Comparison of ENCODE assay signal across 1 cellular context in the genomic region with DNA sequence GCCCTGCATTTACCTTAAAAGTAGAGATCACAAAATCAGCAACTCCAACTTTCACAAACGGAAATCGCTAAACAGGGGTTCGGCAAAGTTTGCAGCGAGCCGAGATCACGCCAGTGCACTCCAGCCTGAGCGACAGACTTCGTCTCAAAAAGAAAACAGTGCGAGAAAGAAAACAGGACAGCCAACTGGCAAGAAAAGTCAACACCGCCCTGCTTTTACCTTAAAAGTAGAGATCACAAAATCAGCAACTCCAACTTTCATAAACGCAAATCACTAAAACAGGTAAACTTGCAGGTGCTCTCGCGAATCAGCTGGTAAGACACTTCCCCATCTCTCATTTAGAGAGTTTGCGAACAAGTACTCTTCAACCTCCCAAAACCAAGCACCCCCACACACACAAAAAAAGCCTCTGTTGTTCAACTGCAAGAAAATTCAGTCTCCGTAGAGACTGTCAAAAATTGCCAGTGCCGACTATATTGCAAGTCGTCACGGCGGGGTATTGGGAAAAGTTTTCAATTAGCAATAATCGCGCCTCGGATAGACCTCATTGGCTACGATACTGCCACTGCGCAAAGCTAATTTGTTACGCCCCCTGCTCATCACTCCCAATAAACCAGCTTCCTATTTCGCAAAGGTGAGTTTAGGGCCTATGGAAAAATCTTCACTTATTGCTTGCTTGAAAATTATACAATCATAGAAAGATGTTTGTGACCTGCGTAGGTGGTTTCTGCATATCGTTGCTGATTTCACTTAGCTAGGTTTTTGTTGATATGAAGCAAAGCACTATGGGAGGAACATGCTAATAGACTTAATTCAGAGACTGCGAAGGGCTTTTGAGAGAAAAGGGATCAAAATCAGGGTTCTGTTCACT.
TF ChIP-seq lines count a peak whose summit lies in the region.

A gene (minus strand): TSS at position 577 of the 871 bp plus-strand sequence.

TF ChIP-seq in liver, 16 proteins besides CTCF, POLR2A, EP300 and RAD21 (continued from another document):
- TF ChIP-seq HNF4A (conservative IDR thresholded peaks at IDR 0.05) (peak in 1 of 2 donors; percentile 42), RXRA (IDR thresholded peaks at IDR 0.05) (peak; percentile 37 to 71), YY1 (IDR thresholded peaks at IDR 0.05) (peak; percentile 40), SP1 (IDR thresholded peaks at IDR 0.05) (peak; percentile 86), TAF1 (conservative IDR thresholded peaks at IDR 0.05) (peak; percentile 61)
